In genomic region chr15:59615661-59616060, GRCh38 we compare ENCODE assay signal across 20 cellular contexts. TPM values are rescaled to one million over a fixed set of nuclear protein-coding genes. Genes with fewer than 3 reads are reported as not detected.
DNase-seq lines count a peak whose midpoint lies in the region; ATAC-seq, FAIRE-seq and TF ChIP-seq lines count a peak whose summit lies in the region.
"Had no signal": no experiment of that assay in that cellular context is flagged by ENCODE, and none has a peak within 500 bp of the region (broad histone marks: within the 10 kb centered on the region; RNA-seq: fewer than 3 reads in every experiment).

No MANE protein-coding gene starts in this region.

- H4K8ac ChIP-seq in neuronal stem cell (ENCODE audit: low read depth, low read length), result no peak overlapping the region

- no peak overlapping the region for H2BK12ac ChIP-seq in neuronal stem cell (ENCODE audit: low read length)

- H3K9ac ChIP-seq in MM.1S (ENCODE audit: low read length), result no peak overlapping the region
- no peak overlapping the region for H3K9ac ChIP-seq in neuronal stem cell (ENCODE audit: low read depth, low read length, poor library complexity)
- H3K9ac ChIP-seq: KMS-11 had no signal

- TF ChIP-seq EP300 in A549 (IDR thresholded peaks at IDR 0.05), result no peak

- CTCF ChIA-PET in A549 (lab: Yijun Ruan, JAX), result interaction anchor here (1.1 to 8.3 kb wide), 8 partner anchors 9 to 1403 kb away, joined by 3 to 154 read pairs (median 4); no protein-coding TSS in a partner anchor

- H3K27ac ChIP-seq in A549 (peak overlapping the region in 1 of 2 experiments; percentile 95; a peak in 3 of 6 replicates), MM.1S (ENCODE audit: low read length) (no peak overlapping the region), esophagus squamous epithelium (peak overlapping the region in 3 of 4 donors; percentile 22 to 71 (median 60)), neuronal stem cell (replicated peaks; ENCODE audit: low read length) (no peak overlapping the region)
- H3K27ac ChIP-seq: HL-60, KMS-11 had no signal

- ATAC-seq in A549, result no peak
- ATAC-seq: CD8-positive, alpha-beta T cell had no signal

- TF ChIP-seq POLR2A in A549 (IDR thresholded peaks at IDR 0.05; ENCODE audit: low read length), result no peak
- TF ChIP-seq POLR2A in esophagus squamous epithelium (IDR thresholded peaks at IDR 0.05), result no peak

- no peak overlapping the region for H3K14ac ChIP-seq in neuronal stem cell (ENCODE audit: low read length)

- H4K20me1 ChIP-seq in MM.1S (ENCODE audit: insufficient read depth, low read length), result no peaks in the 10 kb centered on the region

- H3K79me1 ChIP-seq in neuronal stem cell (ENCODE audit: low read depth, low read length), result no peaks in the 10 kb centered on the region

- no peak for TF ChIP-seq CTCF in A549 (IDR thresholded peaks at IDR 0.05)
- TF ChIP-seq CTCF in MM.1S (IDR thresholded peaks at IDR 0.05; ENCODE audit: low read length), result no peak
- TF ChIP-seq CTCF in esophagus squamous epithelium (IDR thresholded peaks at IDR 0.05), result no peak

- H2AK5ac ChIP-seq in neuronal stem cell (ENCODE audit: low read depth, low read length), result no peak overlapping the region

- no peak for FAIRE-seq in A549 (lab: Jason Lieb, UNC)
- no peak for FAIRE-seq in RCC 7860 (lab: Jason Lieb, UNC)

- H3K9me3 ChIP-seq in A549 (no peaks in the 10 kb centered on the region), MM.1S (replicated peaks; ENCODE audit: insufficient read depth, low read length) (no peaks in the 10 kb centered on the region), esophagus squamous epithelium (no peaks in the 10 kb centered on the region), neuronal stem cell (replicated peaks in 1 of 2; ENCODE audit: control insufficient read depth in 2 of 2, insufficient read depth in 1 of 2, low read depth in 1 of 2, low read length in 2 of 2) (peaks cover 0 to 2% of the 10 kb centered on the region in 2 donors)

- H3K36me3 ChIP-seq in MM.1S (replicated peaks; ENCODE audit: insufficient read depth, low read length) (no peaks in the 10 kb centered on the region), esophagus squamous epithelium (no peaks in the 10 kb centered on the region), neuronal stem cell (replicated peaks in 1 of 2; ENCODE audit: control insufficient read depth in 2 of 2, insufficient read depth in 2 of 2, low read length in 2 of 2) (no peaks in the 10 kb centered on the region)

- TF ChIP-seq RAD21 in A549 (conservative IDR thresholded peaks at IDR 0.05 in 1 of 2, IDR thresholded peaks at IDR 0.05 in 1 of 2), result no peak

- H3K4me1 ChIP-seq in A549 (peaks cover 50% of the 10 kb centered on the region), MM.1S (ENCODE audit: low read length) (peaks cover 7% of the 10 kb centered on the region), esophagus squamous epithelium (peaks cover 0 to 31% (median 0%) of the 10 kb centered on the region in 3 donors), neuronal stem cell (ENCODE audit: control insufficient read depth in 2 of 2, insufficient read depth in 1 of 2, low read depth in 1 of 2, low read length in 2 of 2) (no peaks in the 10 kb centered on the region)

- H3K4me3 ChIP-seq in A549, result no peak overlapping the region; the same call in 2 of the 3 replicates
- no peak overlapping the region for H3K4me3 ChIP-seq in MM.1S (ENCODE audit: low read length)
- H3K4me3 ChIP-seq in esophagus squamous epithelium, result no peak overlapping the region
- no peak overlapping the region for H3K4me3 ChIP-seq in neuronal stem cell (ENCODE audit: low read length in 2 of 2)

- no peak overlapping the region for H2BK15ac ChIP-seq in neuronal stem cell (ENCODE audit: low read length)

- DNase-seq in A549 (ENCODE audit: low read depth in 1 of 2, low spot score in 1 of 2), result no peak
- no peak for DNase-seq in MM.1S
- no peak for DNase-seq in esophagus squamous epithelium (lab: John Stamatoyannopoulos, UW)
- no peak for DNase-seq in neuronal stem cell (ENCODE audit: low spot score)
- DNase-seq in RCC 7860 (ENCODE audit: low spot score), result no peak
- DNase-seq in activated effector memory CD4-positive, alpha-beta T cell treated with Interleukin-2 at 50 U/mL for 16 hours, result no peak
- DNase-seq in NCI-H748 treated with DMSO at 0.1 percent for 48 hours (lab: John Stamatoyannopoulos, UW), result no peak
- no peak for DNase-seq in activated effector memory CD4-positive, alpha-beta T cell treated with anti-CD3 and anti-CD28 coated beads, Interleukin-2, amount 50 U/mL, for 16 hours
- DNase-seq: 8988T; CD8-positive, alpha-beta T cell; H7; NCI-H1048; NCI-H1436; NCI-H1930; NCI-H524 treated with DMSO at 0.1 percent for 48 hours; Right ventricle myocardium superior had no signal

- H3K27me3 ChIP-seq in MM.1S (replicated peaks; ENCODE audit: insufficient read depth, low read length), result no peaks in the 10 kb centered on the region
- peaks cover 0 to 23% (median 0%) of the 10 kb centered on the region in 4 donors for H3K27me3 ChIP-seq in esophagus squamous epithelium
- H3K27me3 ChIP-seq in neuronal stem cell (ENCODE audit: control insufficient read depth in 3 of 3, insufficient read depth in 3 of 3, low read depth in 1 of 3, low read length in 3 of 3), result peaks cover 0 to 24% (median 2%) of the 10 kb centered on the region in 3 experiments

- 83% methylated on average over 5 of the region's 5 CpGs for WGBS in A549 (ENCODE audit: missing lambda C conversion rate)
- 87 to 89% methylated on average over 4 to 5 of the region's 5 CpGs for WGBS in esophagus squamous epithelium, 2 donors
- no CpG with 5 or more reads among the region's 5 CpGs for WGBS in neuronal stem cell (ENCODE audit: extremely low coverage in 2 of 2, insufficient read length in 2 of 2, insufficient replicate concordance in 1 of 2), 2 donors

- H4K91ac ChIP-seq in neuronal stem cell (ENCODE audit: low read depth, low read length, poor library complexity), result no peak overlapping the region

- no peak overlapping the region for H2BK5ac ChIP-seq in neuronal stem cell (ENCODE audit: low read length)

- H3K4me2 ChIP-seq in A549 (peak overlapping the region; percentile 81), MM.1S (ENCODE audit: low read depth, low read length) (no peak overlapping the region), neuronal stem cell (ENCODE audit: insufficient read depth, low read length, poor library complexity, severe bottlenecking) (no peak overlapping the region)
- H3K4me2 ChIP-seq: KMS-11 had no signal

- H3K23ac ChIP-seq in neuronal stem cell (ENCODE audit: low read depth, low read length, poor library complexity), result no peak overlapping the region

- H3F3A ChIP-seq in MM.1S (ENCODE audit: insufficient read depth, low read length), result no peaks in the 10 kb centered on the region

- H3K4ac ChIP-seq in neuronal stem cell (ENCODE audit: low read length), result no peak overlapping the region

- no peaks in the 10 kb centered on the region for H3K9me2 ChIP-seq in MM.1S (replicated peaks; ENCODE audit: insufficient read depth, low read length)

- H2AFZ ChIP-seq in MM.1S (ENCODE audit: low read length) (0 out of 2 replicates have a peak overlapping the region, but pooled peaks have one; percentile 100), neuronal stem cell (ENCODE audit: low read length) (peak overlapping the region; percentile 24)

- intact Hi-C loops in esophagus squamous epithelium (cut with DNase I), result loop anchor here (10.0 kb wide), 1 partner anchor 71 kb away; no protein-coding TSS in a partner anchor

- no peak overlapping the region for H3K18ac ChIP-seq in neuronal stem cell (ENCODE audit: low read length)

- no peak overlapping the region for H2BK120ac ChIP-seq in neuronal stem cell (ENCODE audit: low read depth, low read length)

- no peaks in the 10 kb centered on the region for H3K79me2 ChIP-seq in MM.1S (ENCODE audit: low read length)

- POLR2A ChIA-PET in A549 (lab: Yijun Ruan, JAX), result interaction anchor here (1.0 to 3.0 kb wide), 4 partner anchors 21 to 61 kb away, joined by 3 to 9 read pairs (median 4); partner anchors contain the start of gene GTF2A2

TF ChIP-seq in A549, 52 proteins besides CTCF, POLR2A, EP300 and RAD21:
- TF ChIP-seq SREBF2 (IDR thresholded peaks at IDR 0.05) (no peak), FOXS1 (CRISPR knock-in tag; IDR thresholded peaks at IDR 0.05) (no peak), HOXB5 (CRISPR knock-in tag; IDR thresholded peaks at IDR 0.05) (no peak), POLR2AphosphoS2 (conservative IDR thresholded peaks at IDR 0.05; ENCODE audit: low read length) (no peak), TFCP2L1 (CRISPR knock-in tag; IDR thresholded peaks at IDR 0.05) (no peak), JUN (IDR thresholded peaks at IDR 0.05) (no peak), E2F6 (IDR thresholded peaks at IDR 0.05; ENCODE audit: borderline replicate concordance, low read depth) (no peak), HOXA7 (CRISPR knock-in tag; IDR thresholded peaks at IDR 0.05) (no peak)

RNA-seq across cellular contexts. Expression of gene GCNT3, which starts 4.1 kb away (rescaled TPM):
- polyA plus RNA-seq in A549 (2011; rRNA removed) (134 and 153 TPM in 2 replicates), A549 (2017; fragmentation: RNase III; extraction: RNeasy Plus Mini Kit Qiagen cat#74134 plus additional on column Dnase treatment) (61.4 to 69.2 TPM (median 62.7 TPM) in 3 replicates)
- 37.2 and 41.9 TPM in 2 replicates for polyA plus RNA-seq in A549 (2012; cell fraction: cytosol; rRNA removed)
- polyA plus RNA-seq in A549 (2012; cell fraction: nucleus; rRNA removed), result 35.0 and 53.3 TPM in 2 replicates
- polyA minus RNA-seq in A549 (2011; rRNA and poly(A)+ RNA removed), result 78.7 and 82.6 TPM in 2 replicates
- total RNA-seq in esophagus squamous epithelium, result 10 to 100 TPM in 3 of 4 donors, 1 to 10 TPM in 1; 8.8 to 30.2 (median 18.1) TPM
- not detected for polyA plus RNA-seq in neuronal stem cell (2013, experiment 1 of 2)
- not detected for polyA plus RNA-seq in neuronal stem cell (2013, experiment 2 of 2)
- total RNA-seq: CD8-positive, alpha-beta T cell; H7; HFFc6; Right ventricle myocardium superior had no signal
- polyA plus RNA-seq: BJ had no signal

RNA-seq across cellular contexts. Expression of gene GTF2A2, which starts 41.7 kb away (rescaled TPM):
- 137 and 220 TPM in 2 replicates for polyA plus RNA-seq in A549 (2011; rRNA removed)
- polyA plus RNA-seq in A549 (2012; cell fraction: cytosol; rRNA removed), result 74.0 and 85.5 TPM in 2 replicates
- 44.3 and 45.3 TPM in 2 replicates for polyA plus RNA-seq in A549 (2012; cell fraction: nucleus; rRNA removed)
- 259 to 282 TPM (median 267 TPM) in 3 replicates for polyA plus RNA-seq in A549 (2017; fragmentation: RNase III; extraction: RNeasy Plus Mini Kit Qiagen cat#74134 plus additional on column Dnase treatment)
- 18.5 and 19.0 TPM in 2 replicates for polyA minus RNA-seq in A549 (2011; rRNA and poly(A)+ RNA removed)
- 10 to 100 TPM; 18.7 to 35.7 (median 28.2) TPM for total RNA-seq in esophagus squamous epithelium
- 238 TPM for polyA plus RNA-seq in neuronal stem cell (2013, experiment 1 of 2)
- polyA plus RNA-seq in neuronal stem cell (2013, experiment 2 of 2), result 229 TPM

Comparison
In these comparisons a context has a peak if more than half of its experiments do, and no peak if none do; other contexts are left out.
1. H3K27ac ChIP-seq: peak in esophagus squamous epithelium (3 of 4); none in MM.1S (single experiment) and neuronal stem cell (single experiment).